Comparison of ENCODE assay signal across 20 cellular contexts in the genomic region with DNA sequence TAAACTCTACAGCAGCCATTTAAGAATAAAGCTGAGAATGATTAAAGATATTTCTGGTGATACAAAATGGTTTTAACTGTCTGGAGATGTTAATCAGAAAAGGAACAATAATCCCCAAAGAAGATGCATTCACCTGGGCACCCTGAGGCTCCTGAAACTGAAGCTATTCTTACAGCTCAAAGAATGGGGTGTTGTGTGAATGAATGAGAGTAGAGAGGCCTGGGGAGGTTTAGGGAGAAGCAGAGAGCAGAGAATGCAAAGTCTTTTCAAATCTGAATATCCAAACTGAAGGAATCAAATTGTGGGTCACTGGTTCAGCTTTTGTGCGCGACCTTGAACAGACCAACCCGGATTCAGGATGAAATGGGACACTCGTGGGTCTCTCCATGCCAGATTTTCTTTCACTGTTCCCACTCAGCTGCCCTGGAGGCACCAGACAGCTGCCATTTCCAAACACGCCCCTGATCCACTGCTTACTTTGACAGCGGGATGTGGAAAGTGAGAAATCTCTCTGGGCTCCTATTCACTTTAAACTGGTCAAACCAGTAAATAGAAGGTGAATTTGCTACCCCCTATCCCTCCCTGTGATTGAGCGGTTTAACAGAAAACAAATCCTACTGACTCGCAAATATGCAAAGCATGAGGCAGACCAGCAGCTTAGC.
A peak's percentile ranks its signal among the peaks of the same experiment; 100 is the strongest.
DNase-seq lines count a peak whose midpoint lies in the region; ATAC-seq, FAIRE-seq and TF ChIP-seq lines count a peak whose summit lies in the region.
"Had no signal": no experiment of that assay in that cellular context is flagged by ENCODE, and none has a peak within 500 bp of the region (broad histone marks: within the 10 kb centered on the region; RNA-seq: fewer than 3 reads in every experiment).

No MANE protein-coding gene starts in this region.

- TF ChIP-seq POLR2A in right lobe of liver (IDR thresholded peaks at IDR 0.05): no peak

- H3K79me2 ChIP-seq in PC-3 (ENCODE audit: low read length): no peaks in the 10 kb centered on the region

- POLR2A ChIA-PET in PC-3 (lab: Charles Lee; ENCODE audit: unreplicated experiment): no interaction called here

- DNase-seq in HFFc6 (no peak), PC-3 (peak; percentile 37), iPS DF 19.7 (ENCODE audit: low read depth, low spot score) (peak; percentile 7), neuronal stem cell (ENCODE audit: low spot score) (peak; percentile 32), globus pallidus (ENCODE audit: low spot score) (no peak), kidney (no peak), right lobe of liver (no peak)
- DNase-seq: activated CD4-positive, alpha-beta T cell treated with anti-CD3 and anti-CD28 coated beads, Interleukin-2, amount 10 ng/mL, durations not matched to agents 24 days and 14 days; activated naive CD4-positive, alpha-beta T cell treated with anti-CD3 and anti-CD28 coated beads, Interleukin-2, amount 10 ng/mL, durations not matched to agents 7 days and 5 days; COR-L47; dorsolateral prefrontal cortex; GDM1; NCI-H1694; spleen; stimulated activated naive CD4-positive, alpha-beta T cell; T1000 had no signal

- CTCF ChIA-PET in PC-3 (lab: Charles Lee): no interaction called here

- H3K9me2 ChIP-seq in PC-3 (replicated peaks; ENCODE audit: low read length): no peaks in the 10 kb centered on the region

- no peak overlapping the region for H2BK5ac ChIP-seq in neuronal stem cell (ENCODE audit: low read length)

- H3K36me3 ChIP-seq in PC-3 (ENCODE audit: low read depth, low read length) (no peaks in the 10 kb centered on the region), neuronal stem cell (replicated peaks in 1 of 2; ENCODE audit: control insufficient read depth in 2 of 2, insufficient read depth in 2 of 2, low read length in 2 of 2) (no peaks in the 10 kb centered on the region), kidney (ENCODE audit: control insufficient read depth in 1 of 2, insufficient read depth in 2 of 2, low read length in 2 of 2) (no peaks in the 10 kb centered on the region), right lobe of liver (no peaks in the 10 kb centered on the region)
- H3K36me3 ChIP-seq: spleen had no signal

- intact Hi-C loops in PC-3 (cut with micrococcal nuclease): no loop called here
- intact Hi-C loops in kidney (cut with DNase I): no loop called here
- intact Hi-C loops in right lobe of liver (cut with DNase I): no loop called here

- H3K4ac ChIP-seq in neuronal stem cell (ENCODE audit: low read length): no peak overlapping the region

- H3K23ac ChIP-seq in neuronal stem cell (ENCODE audit: low read depth, low read length, poor library complexity): no peak overlapping the region

- no peak overlapping the region for H4K8ac ChIP-seq in neuronal stem cell (ENCODE audit: low read depth, low read length)

- no peak overlapping the region for H2BK12ac ChIP-seq in neuronal stem cell (ENCODE audit: low read length)

- no peaks in the 10 kb centered on the region; the same call in 1 of the 2 replicates for H3K27me3 Mint-ChIP-seq in HFFc6 (ENCODE audit: insufficient read depth)
- H3K27me3 Mint-ChIP-seq: activated naive CD4-positive, alpha-beta T cell treated with anti-CD3 and anti-CD28 coated beads, Interleukin-2, amount 10 ng/mL, durations not matched to agents 7 days and 5 days had no signal

- WGBS in neuronal stem cell (ENCODE audit: extremely low coverage in 2 of 2, insufficient read length in 2 of 2, insufficient replicate concordance in 1 of 2), 2 donors: no CpG with 5 or more reads among the region's 8 CpGs
- 62% methylated on average over 8 of the region's 8 CpGs for WGBS in right lobe of liver (ENCODE audit: insufficient coverage, low coverage, low lambda C conversion rate, missing lambda C conversion rate)

- H3K14ac ChIP-seq in neuronal stem cell (ENCODE audit: low read length): no peak overlapping the region

- no peaks in the 10 kb centered on the region for H3F3A ChIP-seq in PC-3 (ENCODE audit: low read length, unreplicated experiment)

- no peak overlapping the region for H3K4me3 ChIP-seq in PC-3 (ENCODE audit: low read length)
- H3K4me3 ChIP-seq in neuronal stem cell (ENCODE audit: low read length in 2 of 2): no peak overlapping the region
- no peak overlapping the region for H3K4me3 ChIP-seq in kidney (ENCODE audit: low read length in 2 of 2)
- H3K4me3 ChIP-seq in right lobe of liver: no peak overlapping the region
- H3K4me3 ChIP-seq: dorsolateral prefrontal cortex, lung, spleen had no signal

- BruUV-seq in PC-3 (replicated peaks; lab: Mats Ljungman, UMichigan): no TSS peak

- no peaks in the 10 kb centered on the region for H3K79me1 ChIP-seq in neuronal stem cell (ENCODE audit: low read depth, low read length)

- H3K27me3 ChIP-seq in PC-3 (ENCODE audit: low read length) (no peaks in the 10 kb centered on the region), neuronal stem cell (ENCODE audit: control insufficient read depth in 3 of 3, insufficient read depth in 3 of 3, low read depth in 1 of 3, low read length in 3 of 3) (no peaks in the 10 kb centered on the region), right lobe of liver (no peaks in the 10 kb centered on the region)

- no peaks in the 10 kb centered on the region; the same call in 1 of the 2 replicates for H3K4me1 ChIP-seq in PC-3 (ENCODE audit: insufficient read depth, low read length)
- peaks cover 14 to 20% of the 10 kb centered on the region in 2 donors for H3K4me1 ChIP-seq in neuronal stem cell (ENCODE audit: control insufficient read depth in 2 of 2, insufficient read depth in 1 of 2, low read depth in 1 of 2, low read length in 2 of 2)
- no peaks in the 10 kb centered on the region for H3K4me1 ChIP-seq in kidney (ENCODE audit: control insufficient read depth in 1 of 2, insufficient read depth in 1 of 2, low read depth in 1 of 2, low read length in 2 of 2)
- H3K4me1 ChIP-seq in right lobe of liver: no peaks in the 10 kb centered on the region
- H3K4me1 ChIP-seq: spleen had no signal

- no peak for TF ChIP-seq CTCF in HFFc6 (IDR thresholded peaks at IDR 0.05)
- TF ChIP-seq CTCF in PC-3 (conservative IDR thresholded peaks at IDR 0.05; ENCODE audit: low read depth, low read length): no peak
- no peak for TF ChIP-seq CTCF in kidney (IDR thresholded peaks at IDR 0.05; ENCODE audit: borderline replicate concordance, extremely low read depth, insufficient read depth)
- TF ChIP-seq CTCF in right lobe of liver (IDR thresholded peaks at IDR 0.05): no peak

- H3K27ac Mint-ChIP-seq in HFFc6: peak overlapping the region; percentile 64
- H3K27ac Mint-ChIP-seq: activated CD4-positive, alpha-beta T cell treated with anti-CD3 and anti-CD28 coated beads, Interleukin-2, amount 10 ng/mL, durations not matched to agents 24 days and 14 days; activated naive CD4-positive, alpha-beta T cell treated with anti-CD3 and anti-CD28 coated beads, Interleukin-2, amount 10 ng/mL, durations not matched to agents 7 days and 5 days had no signal

- peak overlapping the region; percentile 12; the same call in 1 of the 2 replicates for H2AFZ ChIP-seq in PC-3 (ENCODE audit: low read length)
- H2AFZ ChIP-seq in neuronal stem cell (ENCODE audit: low read length): peak overlapping the region; percentile 23

- H4K20me1 ChIP-seq in PC-3 (ENCODE audit: low read length): no peaks in the 10 kb centered on the region

- H3K4me3 Mint-ChIP-seq in HFFc6: no peak overlapping the region
- H3K4me3 Mint-ChIP-seq: activated CD4-positive, alpha-beta T cell treated with anti-CD3 and anti-CD28 coated beads, Interleukin-2, amount 10 ng/mL, durations not matched to agents 24 days and 14 days; activated naive CD4-positive, alpha-beta T cell treated with anti-CD3 and anti-CD28 coated beads, Interleukin-2, amount 10 ng/mL, durations not matched to agents 7 days and 5 days had no signal

- no peak overlapping the region for H2AK5ac ChIP-seq in neuronal stem cell (ENCODE audit: low read depth, low read length)

- peaks cover 56% of the 10 kb centered on the region for H3K4me1 Mint-ChIP-seq in HFFc6 (ENCODE audit: low read depth)
- H3K4me1 Mint-ChIP-seq: activated CD4-positive, alpha-beta T cell treated with anti-CD3 and anti-CD28 coated beads, Interleukin-2, amount 10 ng/mL, durations not matched to agents 24 days and 14 days; activated naive CD4-positive, alpha-beta T cell treated with anti-CD3 and anti-CD28 coated beads, Interleukin-2, amount 10 ng/mL, durations not matched to agents 7 days and 5 days had no signal

- peaks cover 12% of the 10 kb centered on the region for H3K36me3 Mint-ChIP-seq in HFFc6 (ENCODE audit: low read depth)
- H3K36me3 Mint-ChIP-seq: activated naive CD4-positive, alpha-beta T cell treated with anti-CD3 and anti-CD28 coated beads, Interleukin-2, amount 10 ng/mL, durations not matched to agents 7 days and 5 days had no signal

- no peak overlapping the region for H3K9ac ChIP-seq in PC-3 (ENCODE audit: low read length)
- no peak overlapping the region for H3K9ac ChIP-seq in neuronal stem cell (ENCODE audit: low read depth, low read length, poor library complexity)
- no peak overlapping the region for H3K9ac ChIP-seq in kidney (ENCODE audit: low read length in 2 of 2)
- H3K9ac ChIP-seq: KMS-11 had no signal

- H3K9me3 ChIP-seq in PC-3 (ENCODE audit: low read length) (no peaks in the 10 kb centered on the region), neuronal stem cell (replicated peaks in 1 of 2; ENCODE audit: control insufficient read depth in 2 of 2, insufficient read depth in 1 of 2, low read depth in 1 of 2, low read length in 2 of 2) (no peaks in the 10 kb centered on the region), kidney (ENCODE audit: control insufficient read depth in 1 of 2, low read length in 2 of 2) (no peaks in the 10 kb centered on the region), right lobe of liver (no peaks in the 10 kb centered on the region)
- H3K9me3 ChIP-seq: spleen had no signal

- 0 out of 2 replicates have a peak, but pooled peaks have one; percentile 20 for ATAC-seq in PC-3
- no peak for ATAC-seq in right lobe of liver
- no peak for ATAC-seq in HG03097 (IDR thresholded peaks at IDR 0.05; ENCODE audit: low FRiP score, unreplicated experiment)

- no peak overlapping the region for H2BK120ac ChIP-seq in neuronal stem cell (ENCODE audit: low read depth, low read length)

- no peak overlapping the region for H3K27ac ChIP-seq in PC-3 (ENCODE audit: low read length)
- H3K27ac ChIP-seq in neuronal stem cell (replicated peaks; ENCODE audit: low read length): peak overlapping the region; percentile 70
- H3K27ac ChIP-seq in kidney (ENCODE audit: low read depth in 2 of 2, low read length in 2 of 2): no peak overlapping the region
- no peak overlapping the region for H3K27ac ChIP-seq in right lobe of liver
- H3K27ac ChIP-seq: dorsolateral prefrontal cortex, KMS-11, spleen had no signal

- no peak overlapping the region for H2BK15ac ChIP-seq in neuronal stem cell (ENCODE audit: low read length)

- no peak overlapping the region for H4K91ac ChIP-seq in neuronal stem cell (ENCODE audit: low read depth, low read length, poor library complexity)

- no peaks in the 10 kb centered on the region for H3K9me3 Mint-ChIP-seq in HFFc6
- H3K9me3 Mint-ChIP-seq: activated CD4-positive, alpha-beta T cell treated with anti-CD3 and anti-CD28 coated beads, Interleukin-2, amount 10 ng/mL, durations not matched to agents 24 days and 14 days; activated naive CD4-positive, alpha-beta T cell treated with anti-CD3 and anti-CD28 coated beads, Interleukin-2, amount 10 ng/mL, durations not matched to agents 7 days and 5 days had no signal

- H3K4me2 ChIP-seq in PC-3 (ENCODE audit: low read length): no peak overlapping the region
- no peak overlapping the region for H3K4me2 ChIP-seq in neuronal stem cell (ENCODE audit: insufficient read depth, low read length, poor library complexity, severe bottlenecking)
- H3K4me2 ChIP-seq: KMS-11 had no signal

- no peak overlapping the region for H3K18ac ChIP-seq in neuronal stem cell (ENCODE audit: low read length)

- no peak for FAIRE-seq in kidney (lab: Jason Lieb, UNC)
- FAIRE-seq: GM12892 had no signal

Comparison
In these comparisons a context has a peak if more than half of its experiments do, and no peak if none do; other contexts are left out.
1. DNase-seq: peak in PC-3 (single experiment), iPS DF 19.7 (single experiment) and neuronal stem cell (single experiment); none in HFFc6 (single experiment), globus pallidus (single experiment), kidney (single experiment) and right lobe of liver (0 of 3).